In the genomic region with DNA sequence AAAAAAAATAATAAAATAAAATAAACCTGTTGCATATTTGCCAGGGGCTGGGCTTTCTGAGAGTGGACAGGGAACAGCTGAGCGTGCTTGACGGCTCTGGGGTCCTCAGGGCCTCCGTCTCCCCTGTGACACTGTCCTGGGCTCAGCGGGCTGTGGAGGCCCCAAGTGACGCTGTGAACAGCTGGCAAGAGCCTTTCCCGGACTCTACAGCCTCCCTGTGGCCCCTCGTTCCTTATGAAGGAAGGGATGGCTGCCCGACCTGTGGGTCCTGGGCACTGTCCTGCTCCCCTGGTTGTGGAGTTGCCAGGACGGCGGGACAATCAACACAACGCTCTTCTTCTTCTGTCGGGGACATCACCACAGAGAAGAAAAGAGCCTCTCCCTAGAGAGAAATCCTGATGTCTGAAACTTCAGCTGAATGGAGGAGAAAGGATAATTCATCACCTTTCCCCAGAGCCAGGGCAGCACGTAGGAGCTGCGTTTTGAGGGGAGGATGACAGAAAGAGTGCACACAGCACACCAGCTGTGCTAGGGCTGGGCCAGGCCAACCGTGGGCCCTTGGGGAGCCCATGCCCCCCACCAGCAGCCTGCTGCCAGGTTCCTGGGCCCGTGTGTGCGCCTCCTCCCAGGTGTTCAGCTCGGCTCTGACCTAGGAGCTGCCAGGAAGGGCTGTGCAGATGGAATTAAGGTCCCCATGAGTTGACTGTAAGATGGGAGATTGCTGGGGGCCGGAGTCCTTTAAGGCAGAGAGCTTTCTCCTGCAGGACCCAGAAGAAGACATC, we compare ENCODE assay signal across 1 cellular context.
TF ChIP-seq lines count a peak whose summit lies in the region.

No MANE protein-coding gene starts in this region.

TF ChIP-seq in IMR-90, 13 proteins besides CTCF, POLR2A, EP300 and RAD21:
- TF ChIP-seq CEBPB (IDR thresholded peaks at IDR 0.05; ENCODE audit: low read depth, low read length) (no peak), MAZ (IDR thresholded peaks at IDR 0.05; ENCODE audit: borderline replicate concordance, low read depth, low read length) (no peak), FOS (IDR thresholded peaks at IDR 0.05; ENCODE audit: low read depth, low read length) (no peak), RCOR1 (IDR thresholded peaks at IDR 0.05; ENCODE audit: insufficient replicate concordance, low read length) (no peak), CHD1 (IDR thresholded peaks at IDR 0.05; ENCODE audit: low read depth, low read length) (no peak), BHLHE40 (IDR thresholded peaks at IDR 0.05; ENCODE audit: low read depth, low read length) (no peak), USF2 (IDR thresholded peaks at IDR 0.05; ENCODE audit: low read depth, low read length) (no peak), RFX5 (IDR thresholded peaks at IDR 0.05; ENCODE audit: low read depth, low read length) (no peak), SMC3 (IDR thresholded peaks at IDR 0.05; ENCODE audit: low read depth, low read length) (no peak), MAFK (IDR thresholded peaks at IDR 0.05; ENCODE audit: low read depth, low read length) (no peak)
